Comparison of ENCODE assay signal across 33 cellular contexts in the genomic region with DNA sequence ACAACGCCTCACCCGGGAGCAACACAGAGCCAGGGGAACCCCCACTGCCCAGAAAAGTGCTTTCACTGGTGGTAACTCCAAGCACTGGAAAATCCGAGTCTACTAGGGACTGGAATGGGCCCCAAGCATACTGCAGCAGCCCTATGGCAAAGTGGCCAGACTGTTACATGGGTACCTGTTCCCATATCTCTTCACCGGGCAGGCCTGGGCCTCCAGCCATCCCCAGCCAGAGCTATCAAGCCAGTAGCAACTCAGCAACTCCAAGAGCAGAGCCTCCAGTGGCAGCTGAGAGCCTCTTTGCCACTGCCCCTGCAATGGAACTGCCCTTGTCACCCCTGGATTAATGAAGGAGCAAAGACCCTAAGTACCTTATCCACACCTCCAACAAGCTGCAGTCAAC.
"Had no signal": no experiment of that assay in that cellular context is flagged by ENCODE, and none has a peak within 500 bp of the region (broad histone marks: within the 10 kb centered on the region; RNA-seq: fewer than 3 reads in every experiment).

No MANE protein-coding gene starts in this region.

- H3K27ac ChIP-seq: ascending aorta, breast epithelium, cardiac muscle cell, esophagus muscularis mucosa, foreskin keratinocyte, gastrocnemius medialis had no signal

- ATAC-seq: activated CD4-positive, alpha-beta T cell treated with anti-CD3 and anti-CD28 coated beads for 36 hours; activated CD8-positive, alpha-beta memory T cell treated with anti-CD3 and anti-CD28 coated beads, Interleukin-2, amount 10 ng/mL, durations not matched to agents 7 days and 5 days; activated CD8-positive, alpha-beta T cell treated with anti-CD3 and anti-CD28 coated beads, Interleukin-2, amount 10 ng/mL, durations not matched to agents 7 days and 5 days; activated naive CD4-positive, alpha-beta T cell treated with anti-CD3 and anti-CD28 coated beads, Interleukin-2, amount 50 U/mL, for 72 hours; effector memory CD8-positive, alpha-beta T cell; foreskin keratinocyte; gastrocnemius medialis; T-helper 17 cell had no signal

- H3K9me3 Mint-ChIP-seq: central memory CD8-positive, alpha-beta T cell; effector memory CD8-positive, alpha-beta T cell had no signal

- H3K27me3 ChIP-seq: ascending aorta, breast epithelium, cardiac muscle cell, esophagus muscularis mucosa, foreskin keratinocyte, gastrocnemius medialis had no signal

- H3K36me3 ChIP-seq: breast epithelium, cardiac muscle cell, gastrocnemius medialis had no signal

- H3K27ac Mint-ChIP-seq: activated CD4-positive, alpha-beta memory T cell treated with anti-CD3 and anti-CD28 coated beads for 36 hours; activated CD4-positive, alpha-beta T cell treated with anti-CD3 and anti-CD28 coated beads for 36 hours; activated CD4-positive, alpha-beta T cell treated with anti-CD3 and anti-CD28 coated beads, Interleukin-2, amount 10 ng/mL, durations not matched to agents 24 days and 14 days; activated CD8-positive, alpha-beta memory T cell treated with anti-CD3 and anti-CD28 coated beads, Interleukin-2, amount 10 ng/mL, durations not matched to agents 7 days and 5 days; activated CD8-positive, alpha-beta T cell treated with anti-CD3 and anti-CD28 coated beads, Interleukin-2, amount 10 ng/mL, durations not matched to agents 7 days and 5 days; activated naive CD4-positive, alpha-beta T cell treated with anti-CD3 and anti-CD28 coated beads, Interleukin-2, amount 10 ng/mL, durations not matched to agents 7 days and 5 days; activated T-helper 1 cell treated with anti-CD3 and anti-CD28 coated beads, Interleukin-12 subunit alpha, Interleukin-12 subunit beta, Interleukin-2, Interleukin-4 antibody, amounts not matched to agents 30 ng/mL and 10 ng/mL and 1 ng/mL, durations not matched to agents 14 hours and 24 hours and 36 hours; brain; T-helper 17 cell; T-helper 2 cell treated with Interferon-gamma antibody and Interleukin-4, amounts not matched to agents 5 μg/mL and 100 μg/mL, for 36 hours had no signal

- DNase-seq: activated CD4-positive, alpha-beta memory T cell treated with anti-CD3 and anti-CD28 coated beads for 36 hours; activated CD4-positive, alpha-beta T cell treated with anti-CD3 and anti-CD28 coated beads for 36 hours; activated CD4-positive, alpha-beta T cell treated with anti-CD3 and anti-CD28 coated beads, Interleukin-2, amount 10 ng/mL, durations not matched to agents 24 days and 14 days; activated CD4-positive, CD25-positive, alpha-beta regulatory T cell; activated CD4-positive, CD25-positive, alpha-beta regulatory T cell treated with anti-CD3 and anti-CD28 coated beads, Interleukin-2, amount 50 U/mL, for 72 hours; activated CD8-positive, alpha-beta memory T cell treated with anti-CD3 and anti-CD28 coated beads, Interleukin-2, amount 10 ng/mL, durations not matched to agents 7 days and 5 days; activated CD8-positive, alpha-beta memory T cell treated with anti-CD3 and anti-CD28 coated beads, Interleukin-2, amount 50 U/mL, for 4 hours; activated CD8-positive, alpha-beta T cell treated with anti-CD3 and anti-CD28 coated beads, Interleukin-2, amount 10 ng/mL, durations not matched to agents 7 days and 5 days; activated gamma-delta T cell; activated naive CD4-positive, alpha-beta T cell; activated naive CD4-positive, alpha-beta T cell treated with anti-CD3 and anti-CD28 coated beads, Interleukin-2, amount 10 ng/mL, durations not matched to agents 7 days and 5 days; activated naive CD8-positive, alpha-beta T cell treated with anti-CD3 and anti-CD28 coated beads, Interleukin-2, amount 10 ng/mL, durations not matched to agents 7 days and 5 days; activated T-cell treated with anti-CD3 and anti-CD28 coated beads, Interleukin-2, amount 50 U/mL, for 1 hour; activated T-cell treated with anti-CD3 and anti-CD28 coated beads, Interleukin-2, amount 50 U/mL, for 48 hours; cortex of kidney; dermis blood vessel endothelial cell; effector CD4-positive, alpha-beta T cell; effector memory CD8-positive, alpha-beta T cell; erythroblast; foreskin keratinocyte; gastrocnemius medialis; SW 1271; T-helper 1 cell; T-helper 17 cell had no signal

- H3K4me1 Mint-ChIP-seq: activated CD4-positive, alpha-beta T cell treated with anti-CD3 and anti-CD28 coated beads for 36 hours; activated CD4-positive, alpha-beta T cell treated with anti-CD3 and anti-CD28 coated beads, Interleukin-2, amount 10 ng/mL, durations not matched to agents 24 days and 14 days; activated CD8-positive, alpha-beta memory T cell treated with anti-CD3 and anti-CD28 coated beads, Interleukin-2, amount 10 ng/mL, durations not matched to agents 7 days and 5 days; activated naive CD4-positive, alpha-beta T cell treated with anti-CD3 and anti-CD28 coated beads, Interleukin-2, amount 10 ng/mL, durations not matched to agents 7 days and 5 days; activated naive CD8-positive, alpha-beta T cell treated with anti-CD3 and anti-CD28 coated beads, Interleukin-2, amount 10 ng/mL, durations not matched to agents 7 days and 5 days; brain; central memory CD8-positive, alpha-beta T cell had no signal

- H3K4me1 ChIP-seq: ascending aorta, breast epithelium, foreskin keratinocyte, gastrocnemius medialis had no signal

- H3K4me3 ChIP-seq: ascending aorta, breast epithelium, cardiac muscle cell, esophagus muscularis mucosa, gastrocnemius medialis had no signal

- H3K9me3 ChIP-seq: ascending aorta, esophagus muscularis mucosa, gastrocnemius medialis had no signal

- H3K27me3 Mint-ChIP-seq: activated CD4-positive, alpha-beta memory T cell treated with anti-CD3 and anti-CD28 coated beads for 36 hours; activated CD4-positive, alpha-beta T cell treated with anti-CD3 and anti-CD28 coated beads for 36 hours; activated CD4-positive, alpha-beta T cell treated with anti-CD3 and anti-CD28 coated beads, Interleukin-2, amount 10 ng/mL, durations not matched to agents 24 days and 14 days; activated CD8-positive, alpha-beta memory T cell treated with anti-CD3 and anti-CD28 coated beads, Interleukin-2, amount 10 ng/mL, durations not matched to agents 7 days and 5 days; activated naive CD4-positive, alpha-beta T cell treated with anti-CD3 and anti-CD28 coated beads, Interleukin-2, amount 10 ng/mL, durations not matched to agents 7 days and 5 days; activated naive CD8-positive, alpha-beta T cell treated with anti-CD3 and anti-CD28 coated beads, Interleukin-2, amount 10 ng/mL, durations not matched to agents 7 days and 5 days; central memory CD8-positive, alpha-beta T cell; effector memory CD8-positive, alpha-beta T cell; T-helper 17 cell had no signal

- H3K4me3 Mint-ChIP-seq: activated CD4-positive, alpha-beta memory T cell treated with anti-CD3 and anti-CD28 coated beads for 36 hours; activated CD4-positive, alpha-beta T cell treated with anti-CD3 and anti-CD28 coated beads for 36 hours; activated CD4-positive, alpha-beta T cell treated with anti-CD3 and anti-CD28 coated beads, Interleukin-2, amount 10 ng/mL, durations not matched to agents 24 days and 14 days; activated CD8-positive, alpha-beta memory T cell treated with anti-CD3 and anti-CD28 coated beads, Interleukin-2, amount 10 ng/mL, durations not matched to agents 7 days and 5 days; activated CD8-positive, alpha-beta T cell treated with anti-CD3 and anti-CD28 coated beads, Interleukin-2, amount 10 ng/mL, durations not matched to agents 7 days and 5 days; activated naive CD4-positive, alpha-beta T cell treated with anti-CD3 and anti-CD28 coated beads, Interleukin-2, amount 10 ng/mL, durations not matched to agents 7 days and 5 days; activated naive CD8-positive, alpha-beta T cell treated with anti-CD3 and anti-CD28 coated beads, Interleukin-2, amount 10 ng/mL, durations not matched to agents 7 days and 5 days; activated T-helper 1 cell treated with anti-CD3 and anti-CD28 coated beads, Interleukin-12 subunit alpha, Interleukin-12 subunit beta, Interleukin-2, Interleukin-4 antibody, amounts not matched to agents 30 ng/mL and 10 ng/mL and 1 ng/mL, durations not matched to agents 14 hours and 24 hours and 36 hours; brain; central memory CD8-positive, alpha-beta T cell; effector memory CD8-positive, alpha-beta T cell; T-helper 17 cell; T-helper 2 cell treated with Interferon-gamma antibody and Interleukin-4, amounts not matched to agents 5 μg/mL and 100 μg/mL, for 36 hours had no signal
